In the genomic region with DNA sequence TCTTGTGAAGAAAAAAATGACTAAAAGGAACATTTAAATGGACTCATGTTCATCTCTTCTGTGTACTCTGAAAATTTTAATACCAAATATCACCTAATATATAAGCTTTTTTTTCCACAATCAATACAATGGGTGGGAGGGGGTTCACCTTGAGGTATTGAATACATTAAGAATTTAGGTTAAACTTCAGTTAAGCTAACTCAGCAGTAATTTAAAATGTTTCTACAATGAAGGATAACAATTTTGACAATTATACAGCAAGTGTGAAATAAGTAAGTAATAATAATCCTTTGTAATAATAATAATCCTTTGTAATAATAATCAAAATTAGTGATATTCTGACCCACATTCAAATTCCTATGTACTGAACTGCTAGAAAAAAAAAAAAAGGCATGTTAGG, we compare ENCODE assay signal across 34 cellular contexts.
"Had no signal": no experiment of that assay in that cellular context is flagged by ENCODE, and none has a peak within 500 bp of the region (broad histone marks: within the 10 kb centered on the region; RNA-seq: fewer than 3 reads in every experiment).

No MANE protein-coding gene starts in this region.

- H3K9me3 ChIP-seq: adrenal gland, body of pancreas, breast epithelium had no signal

- H3K27ac ChIP-seq: adrenal gland, body of pancreas, brain microvascular endothelial cell, breast epithelium, VCaP had no signal

- ATAC-seq: activated CD8-positive, alpha-beta memory T cell treated with anti-CD3 and anti-CD28 coated beads, Interleukin-2, amount 10 ng/mL, durations not matched to agents 7 days and 5 days; activated CD8-positive, alpha-beta T cell treated with anti-CD3 and anti-CD28 coated beads, Interleukin-2, amount 10 ng/mL, durations not matched to agents 7 days and 5 days; activated naive CD4-positive, alpha-beta T cell treated with anti-CD3 and anti-CD28 coated beads, Interleukin-2, amount 50 U/mL, for 72 hours; activated T-helper 17 cell treated with anti-CD3 and anti-CD28 coated beads, Interleukin-2, amount 50 U/mL, for 72 hours; body of pancreas had no signal

- FAIRE-seq: astrocyte, TTC549 had no signal

- H3K27me3 ChIP-seq: adrenal gland, body of pancreas, brain microvascular endothelial cell, breast epithelium had no signal

- DNase-seq: activated B cell treated with CpG ODN at 0.5 μM for 24 hours; activated CD4-positive, alpha-beta memory T cell treated with anti-CD3 and anti-CD28 coated beads, Interleukin-2, amount 10 ng/mL, durations not matched to agents 7 days and 5 days; activated CD4-positive, alpha-beta T cell treated with anti-CD3 and anti-CD28 coated beads for 4 hours; activated CD4-positive, alpha-beta T cell treated with anti-CD3 and anti-CD28 coated beads, Interleukin-2, amount 10 ng/mL, durations not matched to agents 24 days and 14 days; activated CD4-positive, alpha-beta T cell treated with anti-CD3 and anti-CD28 coated beads, Interleukin-2, amount 50 U/mL, for 1 hour; activated CD4-positive, alpha-beta T cell treated with anti-CD3 and anti-CD28 coated beads, Interleukin-2, amount 50 U/mL, for 48 hours; activated CD4-positive, CD25-positive, alpha-beta regulatory T cell treated with anti-CD3 and anti-CD28 coated beads, Interleukin-2, amount 50 U/mL, for 72 hours; activated CD8-positive, alpha-beta memory T cell treated with anti-CD3 and anti-CD28 coated beads for 24 hours; activated CD8-positive, alpha-beta memory T cell treated with anti-CD3 and anti-CD28 coated beads, Interleukin-2, amount 10 ng/mL, durations not matched to agents 7 days and 5 days; activated CD8-positive, alpha-beta memory T cell treated with anti-CD3 and anti-CD28 coated beads, Interleukin-2, amount 50 U/mL, for 48 hours; activated CD8-positive, alpha-beta T cell treated with anti-CD3 and anti-CD28 coated beads, Interleukin-2, amount 10 ng/mL, durations not matched to agents 7 days and 5 days; activated effector memory CD4-positive, alpha-beta T cell treated with anti-CD3 and anti-CD28 coated beads, Interleukin-2, amount 50 U/mL, for 16 hours; activated gamma-delta T cell treated with Interleukin-2 at 50 U/mL for 16 hours; activated naive CD4-positive, alpha-beta T cell; activated naive CD4-positive, alpha-beta T cell treated with anti-CD3 and anti-CD28 coated beads for 36 hours; activated naive CD4-positive, alpha-beta T cell treated with anti-CD3 and anti-CD28 coated beads, Interleukin-2, amount 50 U/mL, for 16 hours; activated naive CD8-positive, alpha-beta T cell treated with anti-CD3 and anti-CD28 coated beads for 36 hours; activated T-cell treated with anti-CD3 and anti-CD28 coated beads, Interleukin-2, amount 50 U/mL, for 24 hours; activated T-cell treated with anti-CD3 and anti-CD28 coated beads, Interleukin-2, amount 50 U/mL, for 48 hours; adrenal gland; amniotic stem cell; aorta; body of pancreas; brain microvascular endothelial cell; central memory CD4-positive, alpha-beta T cell; T-helper 1 cell; T-helper 2 cell; T-helper 9 cell had no signal

- H3K4me3 ChIP-seq: adrenal gland, body of pancreas, breast epithelium had no signal

- H3K36me3 ChIP-seq: adrenal gland, brain microvascular endothelial cell, breast epithelium had no signal

- H3K4me1 ChIP-seq: body of pancreas, breast epithelium had no signal
